23 cellular contexts compared by ENCODE assay signal in genomic region chr7:73918926-73919693, GRCh38. TPM values are rescaled to one million over a fixed set of nuclear protein-coding genes. Genes with fewer than 3 reads are reported as not detected.
DNase-seq lines count a peak whose midpoint lies in the region; ATAC-seq and TF ChIP-seq lines count a peak whose summit lies in the region.
"Had no signal": no experiment of that assay in that cellular context is flagged by ENCODE, and none has a peak within 500 bp of the region (broad histone marks: within the 10 kb centered on the region; RNA-seq: fewer than 3 reads in every experiment).

No MANE protein-coding gene starts in this region.

- CTCF ChIA-PET in activated naive CD4-positive, alpha-beta T cell treated with anti-CD3 and anti-CD28 coated beads, Interleukin-2, amount 10 ng/mL, durations not matched to agents 7 days and 5 days (lab: Charles Lee) = no interaction called here

- peaks cover 6% of the 10 kb centered on the region for H3K4me1 ChIP-seq in HUES48 (ENCODE audit: control insufficient read depth, insufficient read depth, low read length)
- H3K4me1 ChIP-seq in endodermal cell (ENCODE audit: control insufficient read depth, insufficient read depth, low read length) = peaks cover 4% of the 10 kb centered on the region
- H3K4me1 ChIP-seq: right lobe of liver, uterus had no signal

- no peak for TF ChIP-seq CTCF in endodermal cell (conservative IDR thresholded peaks at IDR 0.05)

- H3K27me3 Mint-ChIP-seq in endodermal cell (ENCODE audit: insufficient read depth) = peaks cover 1% of the 10 kb centered on the region
- peaks cover 2% of the 10 kb centered on the region for H3K27me3 Mint-ChIP-seq in activated CD4-positive, alpha-beta T cell treated with anti-CD3 and anti-CD28 coated beads, Interleukin-2, amount 10 ng/mL, durations not matched to agents 24 days and 14 days
- peaks cover 15% of the 10 kb centered on the region for H3K27me3 Mint-ChIP-seq in activated naive CD4-positive, alpha-beta T cell treated with anti-CD3 and anti-CD28 coated beads, Interleukin-2, amount 10 ng/mL, durations not matched to agents 7 days and 5 days

- no peaks in the 10 kb centered on the region for H3K36me3 Mint-ChIP-seq in endodermal cell (ENCODE audit: low read depth)
- H3K36me3 Mint-ChIP-seq in activated CD4-positive, alpha-beta T cell treated with anti-CD3 and anti-CD28 coated beads, Interleukin-2, amount 10 ng/mL, durations not matched to agents 24 days and 14 days (ENCODE audit: low read depth) = no peaks in the 10 kb centered on the region
- H3K36me3 Mint-ChIP-seq in activated naive CD4-positive, alpha-beta T cell treated with anti-CD3 and anti-CD28 coated beads, Interleukin-2, amount 10 ng/mL, durations not matched to agents 7 days and 5 days = no peaks in the 10 kb centered on the region

- H3K4me3 Mint-ChIP-seq in endodermal cell = no peak overlapping the region
- H3K4me3 Mint-ChIP-seq in activated CD4-positive, alpha-beta T cell treated with anti-CD3 and anti-CD28 coated beads, Interleukin-2, amount 10 ng/mL, durations not matched to agents 24 days and 14 days = no peak overlapping the region
- no peak overlapping the region for H3K4me3 Mint-ChIP-seq in activated naive CD4-positive, alpha-beta T cell treated with anti-CD3 and anti-CD28 coated beads, Interleukin-2, amount 10 ng/mL, durations not matched to agents 7 days and 5 days
- H3K4me3 Mint-ChIP-seq: activated CD4-positive, alpha-beta T cell treated with anti-CD3 and anti-CD28 coated beads, Interleukin-2, amount 10 ng/mL, durations not matched to agents 7 days and 5 days; activated naive CD4-positive, alpha-beta T cell treated with anti-CD3 and anti-CD28 coated beads for 36 hours had no signal

- H3K9ac ChIP-seq in HUES48 (ENCODE audit: low read depth, low read length) (peak overlapping the region; percentile 40; the same call in 1 of the 2 replicates), endodermal cell (ENCODE audit: extremely low read depth, low read length, poor library complexity, severe bottlenecking) (no peak overlapping the region)
- H3K9ac ChIP-seq: KMS-11 had no signal

- no peaks in the 10 kb centered on the region for H3K9me3 Mint-ChIP-seq in endodermal cell
- no peaks in the 10 kb centered on the region for H3K9me3 Mint-ChIP-seq in activated CD4-positive, alpha-beta T cell treated with anti-CD3 and anti-CD28 coated beads, Interleukin-2, amount 10 ng/mL, durations not matched to agents 24 days and 14 days
- H3K9me3 Mint-ChIP-seq in activated naive CD4-positive, alpha-beta T cell treated with anti-CD3 and anti-CD28 coated beads, Interleukin-2, amount 10 ng/mL, durations not matched to agents 7 days and 5 days = no peaks in the 10 kb centered on the region
- H3K9me3 Mint-ChIP-seq: activated CD4-positive, alpha-beta T cell treated with anti-CD3 and anti-CD28 coated beads, Interleukin-2, amount 10 ng/mL, durations not matched to agents 7 days and 5 days; activated naive CD4-positive, alpha-beta T cell treated with anti-CD3 and anti-CD28 coated beads for 36 hours had no signal

- H3K27me3 ChIP-seq in HUES48 (ENCODE audit: control insufficient read depth, insufficient read depth, low read length) = no peaks in the 10 kb centered on the region
- H3K27me3 ChIP-seq in endodermal cell (ENCODE audit: control insufficient read depth, insufficient read depth, low read length, poor library complexity, severe bottlenecking) = no peaks in the 10 kb centered on the region
- H3K27me3 ChIP-seq: right lobe of liver, uterus had no signal

- DNase-seq in AG20443 (ENCODE audit: low spot score) (peak; percentile 13), endodermal cell (peak; percentile 86), myocyte (ENCODE audit: low read depth) (peak; percentile 54), NCI-H2081 treated with DMSO at 0.1 percent for 48 hours (lab: John Stamatoyannopoulos, UW) (no peak)
- DNase-seq in activated CD4-positive, alpha-beta T cell treated with anti-CD3 and anti-CD28 coated beads, Interleukin-2, amount 10 ng/mL, durations not matched to agents 24 days and 14 days = no peak
- no peak for DNase-seq in activated naive CD4-positive, alpha-beta T cell treated with anti-CD3 and anti-CD28 coated beads, Interleukin-2, amount 10 ng/mL, durations not matched to agents 7 days and 5 days
- DNase-seq: activated CD4-positive, alpha-beta T cell treated with anti-CD3 and anti-CD28 coated beads, Interleukin-2, amount 10 ng/mL, durations not matched to agents 7 days and 5 days; activated naive CD4-positive, alpha-beta T cell treated with anti-CD3 and anti-CD28 coated beads for 36 hours; aorta; HCEC 1CT; heart left ventricle; left colon; mucosa of descending colon; NCI-H1092; NCI-H2171; NK-92 treated with Interleukin-12 subunit alpha and Interleukin-12 subunit beta, amount 100 ng/mL, for 24 hours; occipital lobe; right lobe of liver; uterus had no signal

- H3K27ac Mint-ChIP-seq in endodermal cell = peak overlapping the region; percentile 86
- no peak overlapping the region for H3K27ac Mint-ChIP-seq in activated CD4-positive, alpha-beta T cell treated with anti-CD3 and anti-CD28 coated beads, Interleukin-2, amount 10 ng/mL, durations not matched to agents 24 days and 14 days
- no peak overlapping the region for H3K27ac Mint-ChIP-seq in activated naive CD4-positive, alpha-beta T cell treated with anti-CD3 and anti-CD28 coated beads, Interleukin-2, amount 10 ng/mL, durations not matched to agents 7 days and 5 days
- H3K27ac Mint-ChIP-seq: activated CD4-positive, alpha-beta T cell treated with anti-CD3 and anti-CD28 coated beads, Interleukin-2, amount 10 ng/mL, durations not matched to agents 7 days and 5 days; activated naive CD4-positive, alpha-beta T cell treated with anti-CD3 and anti-CD28 coated beads for 36 hours had no signal

- H3K27ac ChIP-seq in HUES48 (ENCODE audit: low read depth, low read length) (peak overlapping the region; percentile 69), endodermal cell (ENCODE audit: low read depth, low read length) (no peak overlapping the region)
- H3K27ac ChIP-seq: heart left ventricle, KMS-11, right lobe of liver, RWPE1, uterus had no signal

- H3K36me3 ChIP-seq in HUES48 (ENCODE audit: control insufficient read depth, insufficient read depth, low read length) (no peaks in the 10 kb centered on the region), endodermal cell (ENCODE audit: control insufficient read depth, insufficient read depth, low read length) (no peaks in the 10 kb centered on the region)
- H3K36me3 ChIP-seq: heart left ventricle, right lobe of liver, uterus had no signal

- intact Hi-C loops in activated CD4-positive, alpha-beta T cell treated with anti-CD3 and anti-CD28 coated beads, Interleukin-2, amount 10 ng/mL, durations not matched to agents 24 days and 14 days (cut with micrococcal nuclease) = no loop called here

- 69 to 74% methylated on average over 11 to 18 of the region's 18 CpGs for WGBS in endodermal cell (ENCODE audit: insufficient coverage in 1 of 2, insufficient read length in 1 of 2), 2 experiments

- ATAC-seq in HG02571 (IDR thresholded peaks at IDR 0.05; ENCODE audit: unreplicated experiment) = no peak
- ATAC-seq: heart left ventricle, left colon, mucosa of descending colon had no signal

- H3K4me3 ChIP-seq in HUES48 (ENCODE audit: low read depth, low read length) = peak overlapping the region; percentile 15; the same call in 1 of the 2 replicates
- H3K4me3 ChIP-seq in endodermal cell (ENCODE audit: low read length) = no peak overlapping the region
- H3K4me3 ChIP-seq: heart left ventricle, mucosa of descending colon, right lobe of liver, uterus had no signal

- peaks cover 24% of the 10 kb centered on the region for H3K4me1 Mint-ChIP-seq in endodermal cell
- no peaks in the 10 kb centered on the region for H3K4me1 Mint-ChIP-seq in activated CD4-positive, alpha-beta T cell treated with anti-CD3 and anti-CD28 coated beads, Interleukin-2, amount 10 ng/mL, durations not matched to agents 24 days and 14 days
- H3K4me1 Mint-ChIP-seq in activated naive CD4-positive, alpha-beta T cell treated with anti-CD3 and anti-CD28 coated beads, Interleukin-2, amount 10 ng/mL, durations not matched to agents 7 days and 5 days = no peaks in the 10 kb centered on the region
- H3K4me1 Mint-ChIP-seq: activated CD4-positive, alpha-beta T cell treated with anti-CD3 and anti-CD28 coated beads, Interleukin-2, amount 10 ng/mL, durations not matched to agents 7 days and 5 days had no signal

- H3K9me3 ChIP-seq in HUES48 (ENCODE audit: control insufficient read depth, insufficient read depth, low read length) (no peaks in the 10 kb centered on the region), endodermal cell (ENCODE audit: control insufficient read depth, low read length) (no peaks in the 10 kb centered on the region)
- H3K9me3 ChIP-seq: heart left ventricle, mucosa of descending colon, right lobe of liver, uterus had no signal

RNA-seq across cellular contexts. Expression of gene TMEM270, which starts 58.2 kb away (rescaled TPM):
- total RNA-seq in endodermal cell (not detected), myocyte (not detected in 2 replicates)
- not detected for polyA plus RNA-seq in endodermal cell (2013, experiment 1 of 2)
- not detected for polyA plus RNA-seq in endodermal cell (2013, experiment 2 of 2)
- polyA plus RNA-seq in myocyte (2012) = not detected
- total RNA-seq in activated CD4-positive, alpha-beta T cell treated with anti-CD3 and anti-CD28 coated beads, Interleukin-2, amount 10 ng/mL, durations not matched to agents 24 days and 14 days = not detected in 2 replicates
- total RNA-seq: activated CD4-positive, alpha-beta T cell treated with anti-CD3 and anti-CD28 coated beads, Interleukin-2, amount 10 ng/mL, durations not matched to agents 7 days and 5 days; activated naive CD4-positive, alpha-beta T cell treated with anti-CD3 and anti-CD28 coated beads for 36 hours; aorta; heart left ventricle; left colon; mucosa of descending colon; occipital lobe; right lobe of liver had no signal
- polyA plus RNA-seq: aorta, heart left ventricle had no signal

Comparison
In these comparisons a context has a peak if more than half of its experiments do, and no peak if none do; other contexts are left out.
1. DNase-seq: peak in AG20443 (single experiment), endodermal cell (single experiment) and myocyte (single experiment); none in activated CD4-positive, alpha-beta T cell treated with anti-CD3 and anti-CD28 coated beads, Interleukin-2, amount 10 ng/mL, durations not matched to agents 24 days and 14 days (single experiment), activated naive CD4-positive, alpha-beta T cell treated with anti-CD3 and anti-CD28 coated beads, Interleukin-2, amount 10 ng/mL, durations not matched to agents 7 days and 5 days (single experiment) and NCI-H2081 treated with DMSO at 0.1 percent for 48 hours (single experiment).